8 cellular contexts compared by ENCODE assay signal in the genomic region with DNA sequence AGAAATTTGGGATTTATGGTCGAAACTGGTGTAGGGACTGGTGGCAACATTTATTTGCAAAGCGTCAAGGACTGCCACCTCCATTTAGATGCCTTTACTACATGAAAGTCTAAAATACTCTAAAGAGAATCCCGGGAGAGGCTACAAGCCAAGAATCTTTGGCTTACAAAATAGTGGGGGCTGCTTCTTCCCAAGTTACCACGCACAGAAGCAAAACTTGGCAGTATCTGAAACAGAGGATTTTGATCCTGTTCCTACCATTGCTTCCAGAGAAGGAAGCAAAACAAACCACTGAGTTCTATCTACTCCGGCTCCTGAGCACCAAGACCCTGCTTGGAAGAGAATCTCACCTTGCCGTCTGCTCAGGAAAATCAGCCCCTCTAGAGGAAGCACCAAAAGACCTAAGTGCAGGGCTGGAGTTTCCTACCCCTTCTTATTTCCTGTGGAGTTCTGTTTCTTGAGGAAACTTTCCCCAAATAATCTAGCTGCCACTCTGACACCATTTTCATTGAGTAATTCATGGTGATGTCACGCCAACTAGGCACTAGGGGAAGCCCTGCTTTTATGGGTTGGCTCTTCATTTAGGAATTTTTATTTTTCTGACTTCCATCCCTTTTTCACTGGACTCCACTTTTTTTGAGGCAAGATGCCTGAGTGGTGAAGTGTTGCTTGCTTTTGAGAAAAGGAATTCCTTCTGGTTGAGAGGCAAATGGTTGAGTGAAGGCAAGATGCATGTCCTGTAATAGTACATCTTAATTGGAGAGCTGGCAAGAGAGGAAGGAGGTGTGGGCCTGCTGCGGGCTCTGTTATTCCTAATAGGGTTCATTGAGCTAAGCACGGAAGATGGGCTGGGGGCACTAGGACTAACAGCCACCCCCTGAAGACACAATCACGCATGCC. TPM values are rescaled to one million over a fixed set of nuclear protein-coding genes. Genes with fewer than 3 reads are reported as not detected.
DNase-seq lines count a peak whose midpoint lies in the region; ATAC-seq and TF ChIP-seq lines count a peak whose summit lies in the region.

No MANE protein-coding gene starts in this region.

- no peak for TF ChIP-seq CTCF in 22Rv1 (IDR thresholded peaks at IDR 0.05)
- TF ChIP-seq CTCF in activated CD8-positive, alpha-beta T cell treated with anti-CD3 and anti-CD28 coated beads for 36 hours (IDR thresholded peaks at IDR 0.05): no peak

- CTCF ChIA-PET in activated CD8-positive, alpha-beta T cell treated with anti-CD3 and anti-CD28 coated beads for 36 hours (lab: Charles Lee): interaction anchor here (0.8 to 3.3 kb wide), 9 partner anchors 8 to 39 kb away, joined by 3 to 18 read pairs (median 6); no protein-coding TSS in a partner anchor

- intact Hi-C loops in activated CD8-positive, alpha-beta T cell treated with anti-CD3 and anti-CD28 coated beads for 36 hours (cut with micrococcal nuclease): loop anchor here (5.0 kb wide), 1 partner anchor 40 kb away; no protein-coding TSS in a partner anchor
- intact Hi-C loops in left ventricle myocardium superior (cut with micrococcal nuclease): no loop called here

- H3K9ac ChIP-seq in subcutaneous abdominal adipose tissue (ENCODE audit: low read length in 5 of 5): peak overlapping the region; percentile 4 to 75 (median 56)

- H3K27ac ChIP-seq in 22Rv1 (peak overlapping the region; percentile 69), subcutaneous abdominal adipose tissue (ENCODE audit: low read depth, low read length) (peak overlapping the region; percentile 96)

- peak overlapping the region; percentile 97 for H3K27ac Mint-ChIP-seq in activated CD8-positive, alpha-beta T cell treated with anti-CD3 and anti-CD28 coated beads for 36 hours

- H3K9me3 Mint-ChIP-seq in activated CD8-positive, alpha-beta T cell treated with anti-CD3 and anti-CD28 coated beads for 36 hours: no peaks in the 10 kb centered on the region

- in situ Hi-C loops in HAP-1 (cut with MboI; ENCODE audit: low sequenced_read_pairs): no loop called here

- H3K4me3 Mint-ChIP-seq in activated CD8-positive, alpha-beta T cell treated with anti-CD3 and anti-CD28 coated beads for 36 hours: peak overlapping the region; percentile 75

- POLR2A ChIA-PET in activated CD8-positive, alpha-beta T cell treated with anti-CD3 and anti-CD28 coated beads for 36 hours (lab: Charles Lee): interaction anchor here (0.8 to 1.7 kb wide), 11 partner anchors 8 to 64 kb away, joined by 3 to 18 read pairs (median 4); a partner anchor contains a TSS

- ATAC-seq in GM21447 (IDR thresholded peaks at IDR 0.05; ENCODE audit: unreplicated experiment): peak; percentile 0
- ATAC-seq in activated CD8-positive, alpha-beta T cell treated with anti-CD3 and anti-CD28 coated beads for 36 hours: peak; percentile 14
- peak; percentile 38 for ATAC-seq in left ventricle myocardium superior
- ATAC-seq in HG02840 (IDR thresholded peaks at IDR 0.05; ENCODE audit: low FRiP score, unreplicated experiment): no peak

- no peaks in the 10 kb centered on the region for H3K27me3 Mint-ChIP-seq in activated CD8-positive, alpha-beta T cell treated with anti-CD3 and anti-CD28 coated beads for 36 hours

- H3K36me3 Mint-ChIP-seq in activated CD8-positive, alpha-beta T cell treated with anti-CD3 and anti-CD28 coated beads for 36 hours (ENCODE audit: low read depth): no peaks in the 10 kb centered on the region

- H3K36me3 ChIP-seq in subcutaneous abdominal adipose tissue (ENCODE audit: control insufficient read depth in 5 of 5, insufficient read depth in 5 of 5, low read length in 5 of 5) (no peaks in the 10 kb centered on the region), HAP-1 (replicated peaks) (no peaks in the 10 kb centered on the region)

- H3K4me3 ChIP-seq in subcutaneous abdominal adipose tissue (ENCODE audit: low read depth in 1 of 5, low read length in 5 of 5) (peak overlapping the region in 4 of 5 donors; percentile 30 to 64 (median 38)), HAP-1 (no peak overlapping the region)

- H3K27me3 ChIP-seq in subcutaneous abdominal adipose tissue (ENCODE audit: control insufficient read depth in 5 of 5, insufficient read depth in 4 of 5, low read length in 5 of 5) (no peaks in the 10 kb centered on the region), HAP-1 (ENCODE audit: low read depth) (no peaks in the 10 kb centered on the region; the same call in 1 of the 2 replicates)

- H3K4me1 ChIP-seq in subcutaneous abdominal adipose tissue (ENCODE audit: control insufficient read depth in 5 of 5, insufficient read depth in 5 of 5, low read length in 5 of 5): peaks cover 4 to 65% (median 43%) of the 10 kb centered on the region in 5 donors
- no peaks in the 10 kb centered on the region; the same call in none of the 2 replicates for H3K4me1 ChIP-seq in HAP-1

- DNase-seq in activated CD8-positive, alpha-beta T cell treated with anti-CD3 and anti-CD28 coated beads for 36 hours: no peak
- DNase-seq in left ventricle myocardium superior (no peak), HAP-1 (ENCODE audit: low spot score in 2 of 2) (no peak)
- no peak for DNase-seq in stimulated activated CD4-positive, alpha-beta T cell treated with anti-CD3 and anti-CD28 coated beads, Interleukin-2, amount 100 ng/mL, for 48 hours

- H3K9me3 ChIP-seq in subcutaneous abdominal adipose tissue (ENCODE audit: control insufficient read depth in 5 of 5, low read length in 5 of 5) (no peaks in the 10 kb centered on the region), HAP-1 (no peaks in the 10 kb centered on the region)

- H3K4me1 Mint-ChIP-seq in activated CD8-positive, alpha-beta T cell treated with anti-CD3 and anti-CD28 coated beads for 36 hours (ENCODE audit: low read depth): peaks cover 81% of the 10 kb centered on the region

RNA-seq across cellular contexts. Expression of a gene that starts 36.8 kb away (rescaled TPM):
- total RNA-seq in activated CD8-positive, alpha-beta T cell treated with anti-CD3 and anti-CD28 coated beads for 36 hours: 10 to 100 TPM; 58.2 to 59.7 TPM
- 4.7 TPM for total RNA-seq in left ventricle myocardium superior

Comparison
In these comparisons a context has a peak if more than half of its experiments do, and no peak if none do; other contexts are left out.
1. RNA of a gene that starts 36.8 kb away (total RNA-seq): 58.2 to 59.7 TPM in activated CD8-positive, alpha-beta T cell treated with anti-CD3 and anti-CD28 coated beads for 36 hours; 4.7 TPM in left ventricle myocardium superior (single experiment); every median in the first group is over 10 times any median in the second.